Comparison of ENCODE assay signal across 10 cellular contexts in genomic region chr1:42817976-42818375, GRCh38. TPM values are rescaled to one million over a fixed set of nuclear protein-coding genes. Genes with fewer than 3 reads are reported as not detected.
DNase-seq lines count a peak whose midpoint lies in the region; ATAC-seq, FAIRE-seq and TF ChIP-seq lines count a peak whose summit lies in the region.
"Had no signal": no experiment of that assay in that cellular context is flagged by ENCODE, and none has a peak within 500 bp of the region (broad histone marks: within the 10 kb centered on the region; RNA-seq: fewer than 3 reads in every experiment).

No MANE protein-coding gene starts in this region.

- H3K27ac Mint-ChIP-seq in CD8-positive, alpha-beta T cell, result no peak overlapping the region

- H3K9me3 ChIP-seq in CD8-positive, alpha-beta T cell (ENCODE audit: low read length), result no peaks in the 10 kb centered on the region
- no peaks in the 10 kb centered on the region for H3K9me3 ChIP-seq in neutrophil
- H3K9me3 ChIP-seq: adrenal gland had no signal

- CTCF ChIA-PET in CD8-positive, alpha-beta T cell (lab: Charles Lee), result no interaction called here

- TF ChIP-seq CTCF in CD8-positive, alpha-beta T cell (IDR thresholded peaks at IDR 0.05), result no peak
- TF ChIP-seq CTCF in NB4 (IDR thresholded peaks at IDR 0.05; ENCODE audit: low read depth, low read length), result no peak
- no peak for TF ChIP-seq CTCF in epithelial cell of proximal tubule (conservative IDR thresholded peaks at IDR 0.05; ENCODE audit: low read depth, low read length)
- TF ChIP-seq CTCF in neutrophil (IDR thresholded peaks at IDR 0.05), result no peak
- no peak for TF ChIP-seq CTCF in D721Med (IDR thresholded peaks at IDR 0.05; ENCODE audit: insufficient read depth, missing control alignments)

- H3K4me3 ChIP-seq in CD8-positive, alpha-beta T cell (ENCODE audit: low read depth, low read length), result no peak overlapping the region
- peak overlapping the region; percentile 62 for H3K4me3 ChIP-seq in NB4 (ENCODE audit: low read depth, low read length)
- peak overlapping the region; percentile 74 for H3K4me3 ChIP-seq in epithelial cell of proximal tubule (ENCODE audit: low read depth, low read length)
- H3K4me3 ChIP-seq in neutrophil (ENCODE audit: low read depth in 1 of 2, low read length in 1 of 2), result peak overlapping the region; percentile 75 to 91

- peaks cover 16% of the 10 kb centered on the region for H3K4me1 ChIP-seq in CD8-positive, alpha-beta T cell (ENCODE audit: insufficient read depth, low read length)
- peaks cover 21 to 27% of the 10 kb centered on the region in 2 experiments for H3K4me1 ChIP-seq in neutrophil (ENCODE audit: control insufficient read depth in 1 of 2, insufficient read depth in 1 of 2, low read depth in 1 of 2, low read length in 1 of 2)

- TF ChIP-seq POLR2A in NB4 (IDR thresholded peaks at IDR 0.05; ENCODE audit: extremely low read depth, insufficient read length), result no peak

- no peak for ATAC-seq in CD8-positive, alpha-beta T cell
- ATAC-seq in HG03354 (IDR thresholded peaks at IDR 0.05; ENCODE audit: poor library complexity, severe bottlenecking, unreplicated experiment), result no peak

- no peak for FAIRE-seq in D721Med (lab: Jason Lieb, UNC)

- no peak overlapping the region for H3K27ac ChIP-seq in CD8-positive, alpha-beta T cell (ENCODE audit: low read depth, low read length)
- H3K27ac ChIP-seq in neutrophil, result no peak overlapping the region

- H3K4me3 Mint-ChIP-seq in CD8-positive, alpha-beta T cell, result peak overlapping the region; percentile 80

- POLR2A ChIA-PET in CD8-positive, alpha-beta T cell (lab: Charles Lee), result interaction anchor here (1.0 to 3.1 kb wide), 4 partner anchors 29 to 136 kb away, joined by 3 to 28 read pairs (median 5); partner anchors contain the start of genes C1orf50, P3H1, YBX1 and ZNF691

- no peak for DNase-seq in CD8-positive, alpha-beta T cell
- no peak for DNase-seq in NB4 (ENCODE audit: low read depth)
- no peak for DNase-seq in epithelial cell of proximal tubule (ENCODE audit: low read depth)
- no peak for DNase-seq in D721Med (ENCODE audit: insufficient read length, low spot score)
- DNase-seq in NCI-H82 (lab: John Stamatoyannopoulos, UW), result no peak
- DNase-seq in SHP77 (lab: John Stamatoyannopoulos, UW), result no peak

- H3K9me3 Mint-ChIP-seq in CD8-positive, alpha-beta T cell, result no peaks in the 10 kb centered on the region

- H3K36me3 Mint-ChIP-seq in CD8-positive, alpha-beta T cell, result peaks cover 6% of the 10 kb centered on the region

- no peaks in the 10 kb centered on the region for H3K27me3 ChIP-seq in CD8-positive, alpha-beta T cell (ENCODE audit: insufficient read depth, low read length)
- H3K27me3 ChIP-seq in neutrophil, result no peaks in the 10 kb centered on the region
- H3K27me3 ChIP-seq: adrenal gland had no signal

- peaks cover 27% of the 10 kb centered on the region for H3K4me1 Mint-ChIP-seq in CD8-positive, alpha-beta T cell (ENCODE audit: low read depth)

- intact Hi-C loops in CD8-positive, alpha-beta T cell (cut with DNase I, micrococcal nuclease), result loop anchor here (1.0 to 10.0 kb wide), 12 partner anchors 28 to 1453 kb away; partner anchors contain the start of genes CFAP57 (in 2 of the 2), EBNA1BP2 (in 2 of the 2), YBX1 (in 2 of the 2) and ZNF691 (in 2 of the 2)

- no peaks in the 10 kb centered on the region for H3K36me3 ChIP-seq in CD8-positive, alpha-beta T cell (ENCODE audit: insufficient read depth, low read length)
- H3K36me3 ChIP-seq in neutrophil, result peaks cover 5% of the 10 kb centered on the region
- H3K36me3 ChIP-seq: adrenal gland had no signal

- H3K27me3 Mint-ChIP-seq in CD8-positive, alpha-beta T cell (ENCODE audit: low read depth), result no peaks in the 10 kb centered on the region

RNA-seq across cellular contexts. Expression of gene SVBP, which starts 0.8 kb away (rescaled TPM):
- 10 to 100 TPM; 17.6 to 18.3 TPM for total RNA-seq in CD8-positive, alpha-beta T cell
- total RNA-seq in epithelial cell of proximal tubule, result 38.3 and 47.5 TPM in 2 replicates

RNA-seq across cellular contexts. Expression of gene ERMAP, which starts 1.1 kb away (rescaled TPM):
- total RNA-seq in CD8-positive, alpha-beta T cell, result 1 to 10 TPM; 3.0 to 3.3 TPM
- 3.6 and 8.4 TPM in 2 replicates for total RNA-seq in epithelial cell of proximal tubule

RNA-seq across cellular contexts. Expression of gene ZNF691, which starts 28.4 kb away (rescaled TPM):
- total RNA-seq in CD8-positive, alpha-beta T cell, result 1 to 10 TPM; 1.1 to 1.3 TPM
- total RNA-seq in epithelial cell of proximal tubule, result 3.7 and 9.0 TPM in 2 replicates

RNA-seq across cellular contexts. Expression of gene TMEM269, which starts 33.2 kb away (rescaled TPM):
- under 1 TPM; 0.44 to 0.57 TPM for total RNA-seq in CD8-positive, alpha-beta T cell
- total RNA-seq in epithelial cell of proximal tubule, result not detected in 2 replicates
- total RNA-seq: lung microvascular endothelial cell had no signal

RNA-seq across cellular contexts. Expression of gene C1orf50, which starts 50.9 kb away (rescaled TPM):
- total RNA-seq in CD8-positive, alpha-beta T cell, result 10 to 100 TPM; 16.1 to 20.3 TPM
- total RNA-seq in epithelial cell of proximal tubule, result 6.1 and 7.8 TPM in 2 replicates
